ENCODE assay signal across 18 cellular contexts in the genomic region with DNA sequence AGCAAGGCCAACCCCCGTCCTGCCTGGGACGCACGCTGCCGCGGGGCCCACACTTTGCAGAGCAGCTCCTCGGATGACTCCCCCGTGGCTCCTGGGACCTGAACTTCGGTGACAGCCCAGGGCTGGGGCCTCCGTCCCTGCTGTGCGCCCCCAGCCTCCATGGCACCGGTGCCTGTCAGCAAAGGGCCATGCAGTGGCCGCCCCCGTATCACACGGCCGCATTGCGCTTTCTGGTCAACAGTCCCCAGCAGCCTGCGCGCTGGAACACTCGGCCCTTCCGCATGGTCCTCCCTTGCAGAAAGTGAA. TPM values are rescaled to one million over a fixed set of nuclear protein-coding genes. Genes with fewer than 3 reads are reported as not detected.
DNase-seq lines count a peak whose midpoint lies in the region; ATAC-seq, FAIRE-seq and TF ChIP-seq lines count a peak whose summit lies in the region.
"Had no signal": no experiment of that assay in that cellular context is flagged by ENCODE, and none has a peak within 500 bp of the region (broad histone marks: within the 10 kb centered on the region; RNA-seq: fewer than 3 reads in every experiment).

No MANE protein-coding gene starts in this region.

- 95 to 100% (median 97%) methylated on average over 4 to 20 of the region's 20 CpGs for WGBS in spleen, 5 donors

- H3K4me1 Mint-ChIP-seq in stimulated activated naive CD8-positive, alpha-beta T cell treated with anti-CD3 and anti-CD28 coated beads, Interleukin-15, amount 100 ng/mL, for 72 hours = peaks cover 10% of the 10 kb centered on the region

- H3K9ac ChIP-seq in kidney (ENCODE audit: low read length in 2 of 2) = no peak overlapping the region

- no peak for TF ChIP-seq CTCF in C4-2B (conservative IDR thresholded peaks at IDR 0.05)
- TF ChIP-seq CTCF in HEK293 (tag by site-specific recombination; IDR thresholded peaks at IDR 0.05) = no peak
- no peak for TF ChIP-seq CTCF in kidney (IDR thresholded peaks at IDR 0.05; ENCODE audit: borderline replicate concordance, extremely low read depth, insufficient read depth)
- TF ChIP-seq CTCF in spleen (IDR thresholded peaks at IDR 0.05 in 8 of 11, conservative IDR thresholded peaks at IDR 0.05 in 3 of 11) = no peak

- H3K27me3 Mint-ChIP-seq in stimulated activated naive CD8-positive, alpha-beta T cell treated with anti-CD3 and anti-CD28 coated beads, Interleukin-15, amount 100 ng/mL, for 72 hours = no peaks in the 10 kb centered on the region
- H3K27me3 Mint-ChIP-seq: IgD-negative memory B cell had no signal

- intact Hi-C loops in kidney (cut with DNase I) = no loop called here
- intact Hi-C loops in spleen (cut with DNase I; ENCODE audit: low total_unique reads) = no loop called here

- TF ChIP-seq POLR2A in spleen (IDR thresholded peaks at IDR 0.05) = no peak

- CTCF ChIA-PET in HEK293 (lab: Yijun Ruan, JAX) = no interaction called here

- H3K36me3 ChIP-seq in HEK293 (ENCODE audit: control insufficient read depth in 2 of 2, insufficient read depth in 1 of 2, low read length in 2 of 2) = peaks cover 0 to 100% of the 10 kb centered on the region in 2 experiments; a peak in 2 of 3 replicates
- peaks cover 7 to 15% of the 10 kb centered on the region in 2 donors for H3K36me3 ChIP-seq in kidney (ENCODE audit: control insufficient read depth in 1 of 2, insufficient read depth in 2 of 2, low read length in 2 of 2)
- H3K36me3 ChIP-seq in spleen = peaks cover 10 to 100% (median 95%) of the 10 kb centered on the region in 6 donors

- FAIRE-seq in kidney (lab: Jason Lieb, UNC) = no peak
- FAIRE-seq: H1 had no signal

- DNase-seq in kidney = peak; percentile 77
- peak; percentile 76 for DNase-seq in spleen
- no peak for DNase-seq in stimulated activated naive CD8-positive, alpha-beta T cell treated with anti-CD3 and anti-CD28 coated beads, Interleukin-15, amount 100 ng/mL, for 72 hours
- DNase-seq in NCI-H128 (lab: John Stamatoyannopoulos, UW; ENCODE audit: unreplicated experiment) = no peak
- DNase-seq in NCI-H2196 treated with DMSO at 0.1 percent for 48 hours (lab: John Stamatoyannopoulos, UW; ENCODE audit: unreplicated experiment) = no peak
- no peak for DNase-seq in occipital lobe (lab: John Stamatoyannopoulos, UW)
- DNase-seq: MV-4-11, NCI-H1694 treated with DMSO at 0.1 percent for 48 hours, NCI-H2227 treated with DMSO at 0.1 percent for 48 hours, NCI-H774, OCI-M1, SHP77 treated with DMSO at 0.1 percent for 48 hours, SW 1271 had no signal

- H3K4me3 ChIP-seq in HEK293 (ENCODE audit: low read depth, low read length) (no peak overlapping the region), kidney (ENCODE audit: low read length in 2 of 2) (no peak overlapping the region), spleen (no peak overlapping the region)
- H3K4me3 ChIP-seq: SK-N-MC had no signal

- POLR2A ChIA-PET in HEK293 (lab: Yijun Ruan, JAX) = no interaction called here

- H3K27ac Mint-ChIP-seq in stimulated activated naive CD8-positive, alpha-beta T cell treated with anti-CD3 and anti-CD28 coated beads, Interleukin-15, amount 100 ng/mL, for 72 hours = no peak overlapping the region
- H3K27ac Mint-ChIP-seq: IgD-negative memory B cell had no signal

- H3K9me3 Mint-ChIP-seq in stimulated activated naive CD8-positive, alpha-beta T cell treated with anti-CD3 and anti-CD28 coated beads, Interleukin-15, amount 100 ng/mL, for 72 hours = no peaks in the 10 kb centered on the region
- H3K9me3 Mint-ChIP-seq: IgD-negative memory B cell had no signal

- peak overlapping the region; percentile 96 for H3K27ac ChIP-seq in C4-2B
- no peak overlapping the region for H3K27ac ChIP-seq in HEK293 (ENCODE audit: extremely low read depth, low read depth, low read length)
- no peak overlapping the region for H3K27ac ChIP-seq in kidney (ENCODE audit: low read depth in 2 of 2, low read length in 2 of 2)
- peak overlapping the region in 2 of 8 donors; percentile 72 to 77 for H3K27ac ChIP-seq in spleen
- H3K27ac ChIP-seq: SK-N-MC had no signal

- no peak overlapping the region for H3K4me3 Mint-ChIP-seq in stimulated activated naive CD8-positive, alpha-beta T cell treated with anti-CD3 and anti-CD28 coated beads, Interleukin-15, amount 100 ng/mL, for 72 hours

- no peak for ATAC-seq in stimulated activated naive CD8-positive, alpha-beta T cell treated with anti-CD3 and anti-CD28 coated beads, Interleukin-15, amount 100 ng/mL, for 72 hours

- H3K9me3 ChIP-seq in HEK293 (ENCODE audit: control insufficient read depth, insufficient read depth, low read depth, low read length) (no peaks in the 10 kb centered on the region), kidney (ENCODE audit: control insufficient read depth in 1 of 2, low read length in 2 of 2) (no peaks in the 10 kb centered on the region), spleen (no peaks in the 10 kb centered on the region)

- H3K4me1 ChIP-seq in HEK293 (ENCODE audit: control insufficient read depth, insufficient read depth, low read length) = no peaks in the 10 kb centered on the region
- peaks cover 5 to 15% of the 10 kb centered on the region in 2 donors for H3K4me1 ChIP-seq in kidney (ENCODE audit: control insufficient read depth in 1 of 2, insufficient read depth in 1 of 2, low read depth in 1 of 2, low read length in 2 of 2)
- peaks cover 5 to 73% (median 36%) of the 10 kb centered on the region in 6 donors for H3K4me1 ChIP-seq in spleen

- H3K27me3 ChIP-seq in spleen (replicated peaks in 1 of 7) = no peaks in the 10 kb centered on the region

TF ChIP-seq in HEK293, 187 proteins besides CTCF, POLR2A, EP300 and RAD21:
- TF ChIP-seq ZNF138 (tag by site-specific recombination; IDR thresholded peaks at IDR 0.05; ENCODE audit: borderline replicate concordance) = no peak
- no peak for TF ChIP-seq ZNF670 (tag by site-specific recombination; IDR thresholded peaks at IDR 0.05; ENCODE audit: low read depth)
- no peak for TF ChIP-seq ZNF366 (tag by site-specific recombination; conservative IDR thresholded peaks at IDR 0.05)
- TF ChIP-seq ZNF24 (tag by site-specific recombination; IDR thresholded peaks at IDR 0.05) = no peak
- no peak for TF ChIP-seq ZNF202 (tag by site-specific recombination; IDR thresholded peaks at IDR 0.05; ENCODE audit: borderline replicate concordance)
- 0 out of 2 replicates have a peak, but pooled peaks have one; percentile 27 for TF ChIP-seq ZNF692 (tag by site-specific recombination; IDR thresholded peaks at IDR 0.05)
- TF ChIP-seq REPIN1 (tag by site-specific recombination; IDR thresholded peaks at IDR 0.05; ENCODE audit: low read depth) = no peak
TF ChIP-seq in HEK293: peak in this region for 1.

RNA-seq across cellular contexts. Expression of gene NADK, which starts 18.0 kb away (rescaled TPM):
- total RNA-seq in kidney (76.3 TPM), spleen (100 to 1,000 TPM; 155 to 271 (median 207) TPM), occipital lobe (20.4 TPM)
- polyA plus RNA-seq in kidney (ENCODE audit: insufficient read depth, low read depth, low replicate concordance) (37.9 TPM), spleen (100 to 1,000 TPM in 1 of 3 donors, 10 to 100 TPM in 2; 62.6 to 155 (median 83.8) TPM)

RNA-seq across cellular contexts. Expression of gene CDK11A, which starts 36.1 kb away (rescaled TPM):
- total RNA-seq in kidney (37.3 TPM), spleen (100 to 1,000 TPM in 1 of 7 donors, 10 to 100 TPM in 6; 54.2 to 101 (median 77.1) TPM), occipital lobe (7.6 TPM)
- polyA plus RNA-seq in kidney (ENCODE audit: insufficient read depth, low read depth, low replicate concordance) (21.5 TPM), spleen (100 to 1,000 TPM in 1 of 3 donors, 10 to 100 TPM in 2; 29.3 to 123 (median 70.1) TPM)

Comparison
In these comparisons a context has a peak if more than half of its experiments do, and no peak if none do; other contexts are left out.
1. DNase-seq: peak in kidney (single experiment) and spleen (single experiment); none in stimulated activated naive CD8-positive, alpha-beta T cell treated with anti-CD3 and anti-CD28 coated beads, Interleukin-15, amount 100 ng/mL, for 72 hours (0 of 2), NCI-H128 (single experiment), NCI-H2196 treated with DMSO at 0.1 percent for 48 hours (single experiment) and occipital lobe (single experiment).